Comparison of ENCODE assay signal across 8 cellular contexts in the genomic region with DNA sequence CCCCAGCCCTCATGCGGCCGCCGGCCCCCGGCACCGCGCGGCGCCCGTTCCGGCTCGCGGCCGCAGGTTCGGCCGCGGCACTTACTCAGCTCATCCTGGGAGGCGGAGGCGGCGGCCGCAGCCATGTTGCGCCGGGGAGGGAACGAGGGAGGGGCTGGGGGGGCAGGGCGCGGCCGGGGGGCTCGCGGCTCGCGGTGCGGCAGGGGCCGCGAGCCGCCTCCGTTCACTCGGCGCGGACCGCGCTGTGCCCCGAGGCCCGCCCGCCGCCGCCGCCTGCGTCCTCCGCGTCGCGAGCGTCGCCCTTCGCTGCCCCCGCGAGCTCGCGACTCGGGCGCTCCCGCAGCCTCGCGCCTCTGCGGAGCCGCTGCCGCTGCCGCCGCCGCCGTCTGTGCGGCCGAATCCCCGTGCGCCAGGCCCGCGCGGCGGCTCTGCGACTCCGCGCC. TPM values are rescaled to one million over a fixed set of nuclear protein-coding genes. Genes with fewer than 3 reads are reported as not detected.
DNase-seq lines count a peak whose midpoint lies in the region; ATAC-seq and TF ChIP-seq lines count a peak whose summit lies in the region.

No MANE protein-coding gene starts in this region.

- DNase-seq in DMS53 (lab: John Stamatoyannopoulos, UW): peak; percentile 78
- no peak for DNase-seq in DMS53 treated with DMSO at 0.1 percent for 48 hours (lab: John Stamatoyannopoulos, UW; ENCODE audit: unreplicated experiment)
- DNase-seq in Karpas-422: no peak
- DNase-seq in activated CD8-positive, alpha-beta memory T cell treated with anti-CD3 and anti-CD28 coated beads, Interleukin-2, amount 50 U/mL, for 4 hours: peak; percentile 60
- DNase-seq in fibroblast of lung (ENCODE audit: low read depth in 2 of 2): no peak
- peak; percentile 85 for DNase-seq in posterior vena cava (ENCODE audit: low spot score)
- DNase-seq in retina: no peak

- intact Hi-C loops in posterior vena cava (cut with DNase I): no loop called here

- no peaks in the 10 kb centered on the region for H3K9me2 ChIP-seq in Karpas-422 (replicated peaks; ENCODE audit: insufficient read depth, low read length)

- H2AFZ ChIP-seq in Karpas-422 (ENCODE audit: low read length) (no peak overlapping the region), fibroblast of lung (ENCODE audit: low read length) (no peak overlapping the region)

- H3K4me1 ChIP-seq in Karpas-422 (ENCODE audit: low read length): peaks cover 18% of the 10 kb centered on the region
- H3K4me1 ChIP-seq in fibroblast of lung (ENCODE audit: control insufficient read depth, extremely low read depth, insufficient read depth, low read length): peaks cover 4% of the 10 kb centered on the region

- ATAC-seq in GM21723 (IDR thresholded peaks at IDR 0.05; ENCODE audit: unreplicated experiment): peak; percentile 44

- no peaks in the 10 kb centered on the region for H3K27me3 ChIP-seq in Karpas-422 (ENCODE audit: low read length)
- H3K27me3 ChIP-seq in fibroblast of lung (ENCODE audit: control insufficient read depth, insufficient read depth, low read length): no peaks in the 10 kb centered on the region

- 0 out of 2 replicates have a peak overlapping the region, but pooled peaks have one; percentile 58 for H3K27ac ChIP-seq in Karpas-422 (ENCODE audit: low read length)
- no peak overlapping the region for H3K27ac ChIP-seq in fibroblast of lung (ENCODE audit: insufficient read depth, low read length)

- H3K9ac ChIP-seq in Karpas-422 (ENCODE audit: low read length) (peak overlapping the region; percentile 95), fibroblast of lung (ENCODE audit: insufficient read depth, low read length) (peak overlapping the region; percentile 84)

- H3K4me2 ChIP-seq in Karpas-422 (ENCODE audit: low read depth, low read length, poor library complexity, severe bottlenecking) (no peak overlapping the region), fibroblast of lung (ENCODE audit: extremely low read depth, insufficient read depth, low read length) (no peak overlapping the region)

- peak overlapping the region; percentile 99; the same call in 1 of the 2 replicates for H3K4me3 ChIP-seq in Karpas-422 (ENCODE audit: low read length)
- H3K4me3 ChIP-seq in fibroblast of lung (replicated peaks in 1 of 4; ENCODE audit: control extremely low read depth in 1 of 4, insufficient read depth in 1 of 4, low read depth in 3 of 4, low read length in 4 of 4): peak overlapping the region in 2 of 4 experiments; percentile 70 to 83

- no peaks in the 10 kb centered on the region for H3K9me3 ChIP-seq in Karpas-422 (ENCODE audit: low read length)
- no peaks in the 10 kb centered on the region for H3K9me3 ChIP-seq in fibroblast of lung (ENCODE audit: control insufficient read depth, insufficient read depth, low read depth, low read length)

- H3K79me2 ChIP-seq in Karpas-422 (ENCODE audit: low read length): peaks cover 52% of the 10 kb centered on the region
- H3K79me2 ChIP-seq in fibroblast of lung (ENCODE audit: control insufficient read depth, insufficient read depth, low read length): peaks cover 47% of the 10 kb centered on the region

- no peak for TF ChIP-seq CTCF in fibroblast of lung (conservative IDR thresholded peaks at IDR 0.05 in 1 of 2, IDR thresholded peaks at IDR 0.05 in 1 of 2; ENCODE audit: low read depth in 1 of 2, low read length in 2 of 2)

- H3K36me3 ChIP-seq in Karpas-422 (ENCODE audit: insufficient read depth, low read length): no peaks in the 10 kb centered on the region
- no peaks in the 10 kb centered on the region for H3K36me3 ChIP-seq in fibroblast of lung (ENCODE audit: control insufficient read depth, insufficient read depth, low read length)

- H4K20me1 ChIP-seq in Karpas-422 (ENCODE audit: insufficient read depth, low read depth, low read length) (no peaks in the 10 kb centered on the region), fibroblast of lung (ENCODE audit: control insufficient read depth, extremely low read depth, insufficient read depth, low read length) (no peaks in the 10 kb centered on the region)

RNA-seq across cellular contexts. Expression of a gene that starts 0.7 kb away (rescaled TPM):
- 62.8 and 142 TPM in 2 replicates for total RNA-seq in Karpas-422 (2014; rRNA removed; shearing (Covaris generic); ENCODE audit: low replicate concordance)
- total RNA-seq in fibroblast of lung (107 and 140 TPM in 2 replicates), posterior vena cava (10 to 100 TPM; 72.0 to 96.6 TPM)
- polyA plus RNA-seq in fibroblast of lung: 42.1 and 42.9 TPM in 2 replicates
- polyA plus RNA-seq in fibroblast of lung (2012): 52.6 and 52.7 TPM in 2 replicates
- 40.6 and 62.0 TPM in 2 replicates for polyA minus RNA-seq in fibroblast of lung (ENCODE audit: low replicate concordance)

RNA-seq across cellular contexts. Expression of a gene that starts 41.5 kb away (rescaled TPM):
- 0.04 and 0.19 TPM in 2 replicates for total RNA-seq in Karpas-422 (2014; rRNA removed; shearing (Covaris generic); ENCODE audit: low replicate concordance)
- total RNA-seq in fibroblast of lung (1.5 and 4.3 TPM in 2 replicates), posterior vena cava (1 to 10 TPM; 6.9 to 8.8 TPM)
- 0.53 and 0.70 TPM in 2 replicates for polyA plus RNA-seq in fibroblast of lung
- polyA plus RNA-seq in fibroblast of lung (2012): 0.35 and 0.43 TPM in 2 replicates
- 2.4 TPM in 1 of 2 replicates, not detected in the other for polyA minus RNA-seq in fibroblast of lung (ENCODE audit: low replicate concordance)

Comparison
In these comparisons a context has a peak if more than half of its experiments do, and no peak if none do; other contexts are left out.
1. DNase-seq: peak in DMS53 (single experiment), activated CD8-positive, alpha-beta memory T cell treated with anti-CD3 and anti-CD28 coated beads, Interleukin-2, amount 50 U/mL, for 4 hours (single experiment) and posterior vena cava (single experiment); none in DMS53 treated with DMSO at 0.1 percent for 48 hours (single experiment), Karpas-422 (single experiment), fibroblast of lung (0 of 2) and retina (single experiment).